Comparison of ENCODE assay signal across 16 cellular contexts in genomic region chr2:22890142-22890541, GRCh38.
DNase-seq lines count a peak whose midpoint lies in the region; TF ChIP-seq lines count a peak whose summit lies in the region.
"Had no signal": no experiment of that assay in that cellular context is flagged by ENCODE, and none has a peak within 500 bp of the region (broad histone marks: within the 10 kb centered on the region; RNA-seq: fewer than 3 reads in every experiment).

No MANE protein-coding gene starts in this region.

- no peak overlapping the region for H3K27ac Mint-ChIP-seq in glutamatergic neuron (ENCODE audit: unreplicated experiment)
- H3K27ac Mint-ChIP-seq: CD4-positive, CD25-positive, alpha-beta regulatory T cell; T-helper 1 cell treated with Interleukin-12 subunit alpha and Interleukin-12 subunit beta and Interleukin-4 antibody, amounts not matched to agents 30 μg/mL and 1 μg/mL, for 36 hours had no signal

- peaks cover 1% of the 10 kb centered on the region for H3K27me3 Mint-ChIP-seq in glutamatergic neuron (ENCODE audit: unreplicated experiment)
- H3K27me3 Mint-ChIP-seq: CD4-positive, CD25-positive, alpha-beta regulatory T cell had no signal

- peaks cover 23% of the 10 kb centered on the region for H3K4me1 Mint-ChIP-seq in glutamatergic neuron (ENCODE audit: low read depth, unreplicated experiment)
- H3K4me1 Mint-ChIP-seq: CD4-positive, CD25-positive, alpha-beta regulatory T cell had no signal

- no peaks in the 10 kb centered on the region for H3K36me3 Mint-ChIP-seq in glutamatergic neuron (ENCODE audit: unreplicated experiment)
- H3K36me3 Mint-ChIP-seq: CD4-positive, CD25-positive, alpha-beta regulatory T cell had no signal

- H3K9me3 Mint-ChIP-seq in glutamatergic neuron (ENCODE audit: unreplicated experiment): peaks cover 6% of the 10 kb centered on the region
- H3K9me3 Mint-ChIP-seq: T-helper 1 cell treated with Interleukin-12 subunit alpha and Interleukin-12 subunit beta and Interleukin-4 antibody, amounts not matched to agents 30 μg/mL and 1 μg/mL, for 36 hours had no signal

- no peak for TF ChIP-seq EP300 in Ishikawa (IDR thresholded peaks at IDR 0.05; ENCODE audit: borderline replicate concordance)

- DNase-seq in DMS 273 (lab: John Stamatoyannopoulos, UW; ENCODE audit: unreplicated experiment) (peak; percentile 91), NCI-H524 treated with DMSO at 0.1 percent for 48 hours (lab: John Stamatoyannopoulos, UW) (peak; percentile 71), glutamatergic neuron (peak; percentile 49), NOMO-1 (lab: John Stamatoyannopoulos, UW; ENCODE audit: unreplicated experiment in 2 of 2) (no peak), GDM1 (lab: John Stamatoyannopoulos, UW) (no peak), NCI-H2196 treated with DMSO at 0.1 percent for 48 hours (lab: John Stamatoyannopoulos, UW; ENCODE audit: unreplicated experiment) (no peak)
- DNase-seq: ACHN; AML-193; Calu3; CD4-positive, CD25-positive, alpha-beta regulatory T cell; DMS79 treated with DMSO at 0.1 percent for 48 hours; IMR-90; Kasumi-1; PC-3 had no signal

- no peak for TF ChIP-seq RAD21 in Ishikawa (IDR thresholded peaks at IDR 0.05; ENCODE audit: low read depth)

- no peak for TF ChIP-seq CTCF in glutamatergic neuron (IDR thresholded peaks at IDR 0.05; ENCODE audit: partially characterized antibody, unreplicated experiment)

- no peak overlapping the region for H3K4me3 Mint-ChIP-seq in glutamatergic neuron (ENCODE audit: unreplicated experiment)
- H3K4me3 Mint-ChIP-seq: CD4-positive, CD25-positive, alpha-beta regulatory T cell; T-helper 1 cell treated with Interleukin-12 subunit alpha and Interleukin-12 subunit beta and Interleukin-4 antibody, amounts not matched to agents 30 μg/mL and 1 μg/mL, for 36 hours had no signal

TF ChIP-seq in Ishikawa, 13 proteins besides CTCF, POLR2A, EP300 and RAD21:
- TF ChIP-seq NFIC (IDR thresholded peaks at IDR 0.05) (peak; percentile 31), MAX (IDR thresholded peaks at IDR 0.05) (no peak), CEBPB (IDR thresholded peaks at IDR 0.05) (no peak), TAF1 (IDR thresholded peaks at IDR 0.05; ENCODE audit: low read depth) (no peak), USF1 (IDR thresholded peaks at IDR 0.05) (no peak), YY1 (IDR thresholded peaks at IDR 0.05; ENCODE audit: low read depth) (no peak), ZBTB7A (IDR thresholded peaks at IDR 0.05; ENCODE audit: low read depth) (no peak), TEAD4 (IDR thresholded peaks at IDR 0.05) (no peak), REST (IDR thresholded peaks at IDR 0.05; ENCODE audit: low read depth) (no peak), TCF12 (IDR thresholded peaks at IDR 0.05; ENCODE audit: low read depth) (peak; percentile 52; the same call in 1 of the 2 replicates), CREB1 (IDR thresholded peaks at IDR 0.05; ENCODE audit: low read depth) (no peak), FOXM1 (IDR thresholded peaks at IDR 0.05; ENCODE audit: borderline replicate concordance, low read depth) (no peak)

Comparison
In these comparisons a context has a peak if more than half of its experiments do, and no peak if none do; other contexts are left out.
1. DNase-seq: peak in DMS 273 (single experiment), NCI-H524 treated with DMSO at 0.1 percent for 48 hours (single experiment) and glutamatergic neuron (single experiment); none in NOMO-1 (0 of 2), GDM1 (single experiment) and NCI-H2196 treated with DMSO at 0.1 percent for 48 hours (single experiment).